ENCODE assay signal across 1 cellular context in the genomic region with DNA sequence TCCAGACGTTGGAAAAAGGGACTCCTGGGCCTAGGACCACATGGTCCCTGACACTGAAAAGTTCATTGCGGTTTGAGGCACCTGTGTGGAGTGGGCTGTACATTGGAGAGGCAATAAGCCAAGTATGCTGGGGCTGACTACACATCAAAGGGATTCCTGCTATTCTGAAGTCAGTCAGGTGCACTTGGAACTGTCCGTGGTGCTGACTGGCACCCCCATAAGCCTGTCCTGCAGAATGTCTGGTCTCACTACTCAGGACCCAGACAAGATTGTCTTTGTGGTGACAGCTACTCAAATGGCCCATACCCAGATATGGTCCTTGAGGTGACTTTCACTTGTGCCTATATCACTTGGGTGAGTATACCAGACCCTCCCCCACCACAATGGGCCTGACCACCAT.
TF ChIP-seq lines count a peak whose summit lies in the region.

No MANE protein-coding gene starts in this region.

TF ChIP-seq in HepG2, 621 proteins besides CTCF, POLR2A, EP300 and RAD21 (continued from another document):
- TF ChIP-seq, protein P1, sequence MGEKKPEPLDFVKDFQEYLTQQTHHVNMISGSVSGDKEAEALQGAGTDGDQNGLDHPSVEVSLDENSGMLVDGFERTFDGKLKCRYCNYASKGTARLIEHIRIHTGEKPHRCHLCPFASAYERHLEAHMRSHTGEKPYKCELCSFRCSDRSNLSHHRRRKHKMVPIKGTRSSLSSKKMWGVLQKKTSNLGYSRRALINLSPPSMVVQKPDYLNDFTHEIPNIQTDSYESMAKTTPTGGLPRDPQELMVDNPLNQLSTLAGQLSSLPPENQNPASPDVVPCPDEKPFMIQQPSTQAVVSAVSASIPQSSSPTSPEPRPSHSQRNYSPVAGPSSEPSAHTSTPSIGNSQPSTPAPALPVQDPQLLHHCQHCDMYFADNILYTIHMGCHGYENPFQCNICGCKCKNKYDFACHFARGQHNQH (CRISPR knock-in tag; IDR thresholded peaks at IDR 0.05) = no peak
- no peak for TF ChIP-seq PCBP2 (optimal IDR thresholded peaks at IDR 0.05; ENCODE audit: low read depth, low read length, poor library complexity, severe bottlenecking)
- TF ChIP-seq MIER2 (CRISPR knock-in tag; IDR thresholded peaks at IDR 0.05) = peak; percentile 97
- TF ChIP-seq ZNF441 (CRISPR knock-in tag; IDR thresholded peaks at IDR 0.05; ENCODE audit: borderline replicate concordance) = 0 out of 2 replicates have a peak, but pooled peaks have one; percentile 31
- TF ChIP-seq ZNF232 (CRISPR knock-in tag; IDR thresholded peaks at IDR 0.05; ENCODE audit: borderline replicate concordance) = peak; percentile 58; the same call in 1 of the 2 replicates
- TF ChIP-seq, protein P2, sequence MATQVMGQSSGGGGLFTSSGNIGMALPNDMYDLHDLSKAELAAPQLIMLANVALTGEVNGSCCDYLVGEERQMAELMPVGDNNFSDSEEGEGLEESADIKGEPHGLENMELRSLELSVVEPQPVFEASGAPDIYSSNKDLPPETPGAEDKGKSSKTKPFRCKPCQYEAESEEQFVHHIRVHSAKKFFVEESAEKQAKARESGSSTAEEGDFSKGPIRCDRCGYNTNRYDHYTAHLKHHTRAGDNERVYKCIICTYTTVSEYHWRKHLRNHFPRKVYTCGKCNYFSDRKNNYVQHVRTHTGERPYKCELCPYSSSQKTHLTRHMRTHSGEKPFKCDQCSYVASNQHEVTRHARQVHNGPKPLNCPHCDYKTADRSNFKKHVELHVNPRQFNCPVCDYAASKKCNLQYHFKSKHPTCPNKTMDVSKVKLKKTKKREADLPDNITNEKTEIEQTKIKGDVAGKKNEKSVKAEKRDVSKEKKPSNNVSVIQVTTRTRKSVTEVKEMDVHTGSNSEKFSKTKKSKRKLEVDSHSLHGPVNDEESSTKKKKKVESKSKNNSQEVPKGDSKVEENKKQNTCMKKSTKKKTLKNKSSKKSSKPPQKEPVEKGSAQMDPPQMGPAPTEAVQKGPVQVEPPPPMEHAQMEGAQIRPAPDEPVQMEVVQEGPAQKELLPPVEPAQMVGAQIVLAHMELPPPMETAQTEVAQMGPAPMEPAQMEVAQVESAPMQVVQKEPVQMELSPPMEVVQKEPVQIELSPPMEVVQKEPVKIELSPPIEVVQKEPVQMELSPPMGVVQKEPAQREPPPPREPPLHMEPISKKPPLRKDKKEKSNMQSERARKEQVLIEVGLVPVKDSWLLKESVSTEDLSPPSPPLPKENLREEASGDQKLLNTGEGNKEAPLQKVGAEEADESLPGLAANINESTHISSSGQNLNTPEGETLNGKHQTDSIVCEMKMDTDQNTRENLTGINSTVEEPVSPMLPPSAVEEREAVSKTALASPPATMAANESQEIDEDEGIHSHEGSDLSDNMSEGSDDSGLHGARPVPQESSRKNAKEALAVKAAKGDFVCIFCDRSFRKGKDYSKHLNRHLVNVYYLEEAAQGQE (IDR thresholded peaks at IDR 0.05; ENCODE audit: borderline replicate concordance in 1 of 2, low read depth in 1 of 2, low read length in 2 of 2) = peak; percentile 92 to 96
- no peak for TF ChIP-seq NR2C2 (CRISPR knock-in tag; IDR thresholded peaks at IDR 0.05; ENCODE audit: borderline replicate concordance)
- no peak for TF ChIP-seq ZNF33A (CRISPR knock-in tag; IDR thresholded peaks at IDR 0.05; ENCODE audit: borderline replicate concordance)
- TF ChIP-seq CCDC6 (CRISPR knock-in tag; IDR thresholded peaks at IDR 0.05) = no peak
- TF ChIP-seq, protein P3, sequence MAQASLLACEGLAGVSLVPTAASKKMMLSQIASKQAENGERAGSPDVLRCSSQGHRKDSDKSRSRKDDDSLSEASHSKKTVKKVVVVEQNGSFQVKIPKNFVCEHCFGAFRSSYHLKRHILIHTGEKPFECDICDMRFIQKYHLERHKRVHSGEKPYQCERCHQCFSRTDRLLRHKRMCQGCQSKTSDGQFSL (CRISPR knock-in tag; IDR thresholded peaks at IDR 0.05) = peak; percentile 74
- TF ChIP-seq RARA (CRISPR knock-in tag; IDR thresholded peaks at IDR 0.05) = 0 out of 2 replicates have a peak, but pooled peaks have one; percentile 5
- TF ChIP-seq NKX3-1 (CRISPR knock-in tag; IDR thresholded peaks at IDR 0.05) = peak; percentile 35; the same call in 1 of the 2 replicates
- TF ChIP-seq EHMT2 (IDR thresholded peaks at IDR 0.05; ENCODE audit: borderline replicate concordance, low read depth, low read length) = peak; percentile 91; the same call in 1 of the 2 replicates
- peak; percentile 83 for TF ChIP-seq BHLHE40 (IDR thresholded peaks at IDR 0.05; ENCODE audit: low read length)
- TF ChIP-seq MAFG (CRISPR knock-in tag; IDR thresholded peaks at IDR 0.05) = no peak
- no peak for TF ChIP-seq ZNF879 (CRISPR knock-in tag; IDR thresholded peaks at IDR 0.05)
- TF ChIP-seq HOXA9 (CRISPR knock-in tag; IDR thresholded peaks at IDR 0.05; ENCODE audit: borderline replicate concordance) = no peak
- TF ChIP-seq WIZ (CRISPR knock-in tag; IDR thresholded peaks at IDR 0.05) = peak; percentile 55; the same call in 1 of the 2 replicates
- no peak for TF ChIP-seq AHR (CRISPR knock-in tag; IDR thresholded peaks at IDR 0.05)
- TF ChIP-seq, protein P4, sequence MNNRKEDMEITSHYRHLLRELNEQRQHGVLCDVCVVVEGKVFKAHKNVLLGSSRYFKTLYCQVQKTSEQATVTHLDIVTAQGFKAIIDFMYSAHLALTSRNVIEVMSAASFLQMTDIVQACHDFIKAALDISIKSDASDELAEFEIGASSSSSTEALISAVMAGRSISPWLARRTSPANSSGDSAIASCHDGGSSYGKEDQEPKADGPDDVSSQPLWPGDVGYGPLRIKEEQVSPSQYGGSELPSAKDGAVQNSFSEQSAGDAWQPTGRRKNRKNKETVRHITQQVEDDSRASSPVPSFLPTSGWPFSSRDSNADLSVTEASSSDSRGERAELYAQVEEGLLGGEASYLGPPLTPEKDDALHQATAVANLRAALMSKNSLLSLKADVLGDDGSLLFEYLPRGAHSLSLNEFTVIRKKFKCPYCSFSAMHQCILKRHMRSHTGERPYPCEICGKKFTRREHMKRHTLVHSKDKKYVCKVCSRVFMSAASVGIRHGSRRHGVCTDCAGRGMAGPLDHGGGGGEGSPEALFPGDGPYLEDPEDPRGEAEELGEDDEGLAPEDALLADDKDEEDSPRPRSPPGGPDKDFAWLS (CRISPR knock-in tag; IDR thresholded peaks at IDR 0.05; ENCODE audit: borderline replicate concordance) = no peak
